In genomic region chr2:219300022-219300421, GRCh38 we compare ENCODE assay signal across 33 cellular contexts. TPM values are rescaled to one million over a fixed set of nuclear protein-coding genes. Genes with fewer than 3 reads are reported as not detected.
"Had no signal": no experiment of that assay in that cellular context is flagged by ENCODE, and none has a peak within 500 bp of the region (broad histone marks: within the 10 kb centered on the region; RNA-seq: fewer than 3 reads in every experiment).

No MANE protein-coding gene starts in this region.

- H3K9me3 Mint-ChIP-seq: activated CD4-positive, alpha-beta memory T cell treated with anti-CD3 and anti-CD28 coated beads, Interleukin-2, amount 10 ng/mL, durations not matched to agents 7 days and 5 days; activated CD4-positive, alpha-beta T cell treated with anti-CD3 and anti-CD28 coated beads, Interleukin-2, amount 10 ng/mL, durations not matched to agents 7 days and 5 days; central memory CD8-positive, alpha-beta T cell; dendritic cell treated with granulocyte-macrophage colony-stimulating factor and Interleukin-4, amounts not matched to agents 40 ng/mL and 50 ng/mL, for 4 days; natural killer cell treated with Interleukin-12 subunit alpha and Interleukin-12 subunit beta and Interleukin-15 and Interleukin-18, amount 100 ng/mL, for 72 hours had no signal

- H3K4me3 ChIP-seq: breast epithelium, esophagus squamous epithelium, left lung, lung, mucosa of descending colon, ovary, thoracic aorta, uterus had no signal

- H3K4me3 Mint-ChIP-seq: activated CD4-positive, alpha-beta memory T cell treated with anti-CD3 and anti-CD28 coated beads, Interleukin-2, amount 10 ng/mL, durations not matched to agents 7 days and 5 days; activated CD4-positive, alpha-beta T cell treated with anti-CD3 and anti-CD28 coated beads, Interleukin-2, amount 10 ng/mL, durations not matched to agents 7 days and 5 days; central memory CD8-positive, alpha-beta T cell; dendritic cell treated with granulocyte-macrophage colony-stimulating factor and Interleukin-4, amounts not matched to agents 40 ng/mL and 50 ng/mL, for 4 days; natural killer cell treated with Interleukin-12 subunit alpha and Interleukin-12 subunit beta and Interleukin-15 and Interleukin-18, amount 100 ng/mL, for 72 hours; T-helper 17 cell had no signal

- ATAC-seq: left lung; mucosa of descending colon; natural killer cell treated with Interleukin-12 subunit alpha and Interleukin-12 subunit beta and Interleukin-15 and Interleukin-18, amount 100 ng/mL, for 72 hours; right cardiac atrium; stimulated activated naive CD8-positive, alpha-beta T cell treated with anti-CD3 and anti-CD28 coated beads, Interleukin-15, Interleukin-2, amounts not matched to agents 100 U/mL and 50 U/mL, for 24 hours; T-helper 17 cell had no signal

- H3K9me2 ChIP-seq: SK-N-SH had no signal

- H3K9me3 ChIP-seq: breast epithelium, esophagus squamous epithelium, left lung, mucosa of descending colon, ovary, SK-N-SH, thoracic aorta, uterus had no signal

- H3K27me3 ChIP-seq: ovary, uterus had no signal

- H3K27ac Mint-ChIP-seq: activated CD4-positive, alpha-beta memory T cell treated with anti-CD3 and anti-CD28 coated beads, Interleukin-2, amount 10 ng/mL, durations not matched to agents 7 days and 5 days; activated CD4-positive, alpha-beta T cell treated with anti-CD3 and anti-CD28 coated beads, Interleukin-2, amount 10 ng/mL, durations not matched to agents 7 days and 5 days; dendritic cell treated with granulocyte-macrophage colony-stimulating factor and Interleukin-4, amounts not matched to agents 40 ng/mL and 50 ng/mL, for 4 days; natural killer cell treated with Interleukin-12 subunit alpha and Interleukin-12 subunit beta and Interleukin-15 and Interleukin-18, amount 100 ng/mL, for 72 hours; T-helper 17 cell had no signal

- H3K4me1 ChIP-seq: uterus had no signal

- DNase-seq: activated CD4-positive, alpha-beta T cell treated with anti-CD3 and anti-CD28 coated beads for 1 hour; activated CD4-positive, alpha-beta T cell treated with anti-CD3 and anti-CD28 coated beads, Interleukin-2, amount 10 ng/mL, durations not matched to agents 7 days and 5 days; activated gamma-delta T cell treated with Interleukin-2 at 50 U/mL for 16 hours; activated naive CD4-positive, alpha-beta T cell treated with anti-CD3 and anti-CD28 coated beads, Interleukin-2, amount 50 U/mL, for 16 hours; activated T-cell treated with anti-CD3 and anti-CD28 coated beads, Interleukin-2, amount 50 U/mL, for 1 hour; amniotic stem cell; effector CD4-positive, alpha-beta T cell; esophagus squamous epithelium; foreskin melanocyte; mesendoderm; mucosa of descending colon; right cardiac atrium; SK-N-SH; stimulated activated CD4-positive, alpha-beta T cell treated with anti-CD3 and anti-CD28 coated beads, Interleukin-2, amount 100 ng/mL, for 48 hours; stimulated activated naive CD8-positive, alpha-beta T cell treated with anti-CD3 and anti-CD28 coated beads, Interleukin-15, Interleukin-2, amounts not matched to agents 100 U/mL and 50 U/mL, for 24 hours; T-helper 17 cell; T1000; trophoblast cell; uterus; WERI-Rb-1 had no signal

- H3K4me2 ChIP-seq: SK-N-SH had no signal

- H3K36me3 Mint-ChIP-seq: natural killer cell treated with Interleukin-12 subunit alpha and Interleukin-12 subunit beta and Interleukin-15 and Interleukin-18, amount 100 ng/mL, for 72 hours had no signal

- H3K36me3 ChIP-seq: breast epithelium, esophagus squamous epithelium, left lung, ovary, thoracic aorta, uterus had no signal

- H3K9ac ChIP-seq: SK-N-SH had no signal

- H3K27ac ChIP-seq: breast epithelium, epithelial cell of prostate, esophagus squamous epithelium, left lung, ovary, thoracic aorta, uterus, WERI-Rb-1 had no signal

RNA-seq across cellular contexts. Expression of gene PTPRN, which starts 9.2 kb away (rescaled TPM):
- total RNA-seq: activated CD4-positive, alpha-beta T cell treated with anti-CD3 and anti-CD28 coated beads, Interleukin-2, amount 10 ng/mL, durations not matched to agents 7 days and 5 days; esophagus squamous epithelium; natural killer cell treated with Interleukin-12 subunit alpha and Interleukin-12 subunit beta and Interleukin-15 and Interleukin-18, amount 100 ng/mL, for 72 hours; pulmonary artery endothelial cell; thoracic aorta had no signal

RNA-seq across cellular contexts. Expression of gene RESP18, which starts 32.5 kb away (rescaled TPM):
- total RNA-seq: activated CD4-positive, alpha-beta memory T cell treated with anti-CD3 and anti-CD28 coated beads, Interleukin-2, amount 10 ng/mL, durations not matched to agents 7 days and 5 days; activated CD4-positive, alpha-beta T cell treated with anti-CD3 and anti-CD28 coated beads, Interleukin-2, amount 10 ng/mL, durations not matched to agents 7 days and 5 days; breast epithelium; esophagus squamous epithelium; glomerular endothelial cell; left lung; lung; mucosa of descending colon; myocyte; natural killer cell treated with Interleukin-12 subunit alpha and Interleukin-12 subunit beta and Interleukin-15 and Interleukin-18, amount 100 ng/mL, for 72 hours; ovary; pulmonary artery endothelial cell; right cardiac atrium; T-helper 17 cell; thoracic aorta; uterus had no signal

RNA-seq across cellular contexts. Expression of gene TUBA4B, which starts 47.0 kb away (rescaled TPM):
- total RNA-seq: activated CD4-positive, alpha-beta memory T cell treated with anti-CD3 and anti-CD28 coated beads, Interleukin-2, amount 10 ng/mL, durations not matched to agents 7 days and 5 days; activated CD4-positive, alpha-beta T cell treated with anti-CD3 and anti-CD28 coated beads, Interleukin-2, amount 10 ng/mL, durations not matched to agents 7 days and 5 days; esophagus squamous epithelium; glomerular endothelial cell; mucosa of descending colon; natural killer cell treated with Interleukin-12 subunit alpha and Interleukin-12 subunit beta and Interleukin-15 and Interleukin-18, amount 100 ng/mL, for 72 hours; pulmonary artery endothelial cell; right cardiac atrium; T-helper 17 cell; thoracic aorta had no signal
